ENCODE assay signal across 10 cellular contexts in genomic region chr4:185534534-185534849, GRCh38. TPM values are rescaled to one million over a fixed set of nuclear protein-coding genes. Genes with fewer than 3 reads are reported as not detected.
DNase-seq lines count a peak whose midpoint lies in the region; ATAC-seq and TF ChIP-seq lines count a peak whose summit lies in the region.
"Had no signal": no experiment of that assay in that cellular context is flagged by ENCODE, and none has a peak within 500 bp of the region (broad histone marks: within the 10 kb centered on the region; RNA-seq: fewer than 3 reads in every experiment).

No MANE protein-coding gene starts in this region.

- peaks cover 56% of the 10 kb centered on the region for H3K27me3 ChIP-seq in HUES48 (ENCODE audit: control insufficient read depth, insufficient read depth, low read length)
- no peaks in the 10 kb centered on the region for H3K27me3 ChIP-seq in body of pancreas
- peaks cover 32% of the 10 kb centered on the region for H3K27me3 ChIP-seq in iPS-20b (ENCODE audit: insufficient read depth, low read length)
- no peaks in the 10 kb centered on the region for H3K27me3 ChIP-seq in skeletal muscle tissue (ENCODE audit: control insufficient read depth in 3 of 3, insufficient read depth in 3 of 3, low read length in 3 of 3)

- H3K27ac ChIP-seq in HUES48 (ENCODE audit: low read depth, low read length) (no peak overlapping the region), body of pancreas (peak overlapping the region in 3 of 4 donors; percentile 73 to 87 (median 82)), iPS-20b (ENCODE audit: low read length) (no peak overlapping the region), skeletal muscle tissue (ENCODE audit: low read depth, low read length) (peak overlapping the region; percentile 99)
- H3K27ac ChIP-seq: HL-60 had no signal

- H3K9me3 ChIP-seq in HUES48 (ENCODE audit: control insufficient read depth, insufficient read depth, low read length): no peaks in the 10 kb centered on the region
- H3K9me3 ChIP-seq in body of pancreas: no peaks in the 10 kb centered on the region
- H3K9me3 ChIP-seq in iPS-20b (ENCODE audit: insufficient read depth, low read depth, low read length): no peaks in the 10 kb centered on the region
- no peaks in the 10 kb centered on the region for H3K9me3 ChIP-seq in skeletal muscle tissue (ENCODE audit: control insufficient read depth in 3 of 3, low read length in 3 of 3)

- DNase-seq in body of pancreas: no peak
- no peak for DNase-seq in SHP77 (lab: John Stamatoyannopoulos, UW)
- DNase-seq in NCI-H1436 treated with DMSO at 0.1 percent for 48 hours (lab: John Stamatoyannopoulos, UW): no peak
- no peak for DNase-seq in NOMO-1 (lab: John Stamatoyannopoulos, UW; ENCODE audit: unreplicated experiment in 2 of 2)
- DNase-seq: RPMI8226 had no signal

- H3K4me1 ChIP-seq in HUES48 (ENCODE audit: control insufficient read depth, insufficient read depth, low read length): peaks cover 8% of the 10 kb centered on the region
- peaks cover 6% of the 10 kb centered on the region for H3K4me1 ChIP-seq in body of pancreas
- peaks cover 5% of the 10 kb centered on the region; the same call in 1 of the 2 replicates for H3K4me1 ChIP-seq in iPS-20b (ENCODE audit: insufficient read depth, low read length)
- H3K4me1 ChIP-seq in skeletal muscle tissue (ENCODE audit: control insufficient read depth in 3 of 3, insufficient read depth in 3 of 3, low read length in 3 of 3): peaks cover 23 to 29% (median 27%) of the 10 kb centered on the region in 3 donors

- H3K36me3 ChIP-seq in HUES48 (ENCODE audit: control insufficient read depth, insufficient read depth, low read length) (no peaks in the 10 kb centered on the region), body of pancreas (replicated peaks in 1 of 2; ENCODE audit: insufficient read depth in 1 of 2, low read depth in 2 of 2) (no peaks in the 10 kb centered on the region), iPS-20b (ENCODE audit: insufficient read depth, low read depth, low read length) (no peaks in the 10 kb centered on the region), skeletal muscle tissue (ENCODE audit: control insufficient read depth in 3 of 3, insufficient read depth in 3 of 3, low read length in 3 of 3) (peaks cover 5 to 21% (median 6%) of the 10 kb centered on the region in 3 donors)

- WGBS in body of pancreas, 2 donors: 2 to 3% methylated on average over 8 of the region's 8 CpGs

- no peak for ATAC-seq in body of pancreas
- ATAC-seq in GM21619 (IDR thresholded peaks at IDR 0.05; ENCODE audit: unreplicated experiment): no peak

- intact Hi-C loops in body of pancreas (cut with DNase I): no loop called here

- no peak for TF ChIP-seq CTCF in body of pancreas (IDR thresholded peaks at IDR 0.05)

- TF ChIP-seq POLR2A in body of pancreas (IDR thresholded peaks at IDR 0.05): no peak

- H3K4me3 ChIP-seq in HUES48 (ENCODE audit: low read depth, low read length) (peak overlapping the region; percentile 77), body of pancreas (peak overlapping the region in 1 of 2 donors; percentile 39), iPS-20b (ENCODE audit: low read length) (peak overlapping the region; percentile 75), skeletal muscle tissue (ENCODE audit: low read length in 3 of 3) (peak overlapping the region; percentile 75 to 97 (median 88))

- H3K9ac ChIP-seq in HUES48 (ENCODE audit: low read depth, low read length): no peak overlapping the region; the same call in 1 of the 2 replicates
- peak overlapping the region; percentile 76; the same call in 1 of the 2 replicates for H3K9ac ChIP-seq in iPS-20b (ENCODE audit: low read depth, low read length)
- peak overlapping the region; percentile 98 to 99 (median 99) for H3K9ac ChIP-seq in skeletal muscle tissue (ENCODE audit: low read depth in 1 of 3, low read length in 3 of 3)

RNA-seq across cellular contexts. Expression of gene PDLIM3, which starts 0.8 kb away (rescaled TPM):
- 10 to 100 TPM; 22.1 to 40.2 TPM for total RNA-seq in body of pancreas
- total RNA-seq in skeletal muscle tissue: 415 TPM

Comparison
In these comparisons a context has a peak if more than half of its experiments do, and no peak if none do; other contexts are left out.
1. H3K27ac ChIP-seq: peak in body of pancreas (3 of 4) and skeletal muscle tissue (single experiment); none in HUES48 (single experiment) and iPS-20b (single experiment).
2. RNA of gene PDLIM3, which starts 0.8 kb away (total RNA-seq): 415 TPM in skeletal muscle tissue (single experiment); 22.1 to 40.2 TPM in body of pancreas; every median in the first group is over 10 times any median in the second.